18 cellular contexts compared by ENCODE assay signal in genomic region chr1:18009061-18009728, GRCh38.
"Had no signal": no experiment of that assay in that cellular context is flagged by ENCODE, and none has a peak within 500 bp of the region (broad histone marks: within the 10 kb centered on the region; RNA-seq: fewer than 3 reads in every experiment).

No MANE protein-coding gene starts in this region.

- H3K27ac ChIP-seq: colonic mucosa, prostate gland, tibial nerve, vagina, WERI-Rb-1 had no signal

- H3K4me1 ChIP-seq: colonic mucosa, prostate gland, tibial nerve, vagina had no signal

- H3K9me3 ChIP-seq: colonic mucosa, prostate gland, tibial nerve, vagina had no signal

- H3K27ac Mint-ChIP-seq: activated CD4-positive, alpha-beta memory T cell treated with anti-CD3 and anti-CD28 coated beads, Interleukin-2, amount 10 ng/mL, durations not matched to agents 7 days and 5 days; nephron progenitor cell had no signal

- H3K9me3 Mint-ChIP-seq: activated CD4-positive, alpha-beta memory T cell treated with anti-CD3 and anti-CD28 coated beads, Interleukin-2, amount 10 ng/mL, durations not matched to agents 7 days and 5 days; activated T-cell treated with anti-CD3 and anti-CD28 coated beads, Interleukin-2, amount 50 U/mL, for 4 hours; nephron progenitor cell had no signal

- H3K4me3 ChIP-seq: colonic mucosa, prostate gland, tibial nerve, vagina had no signal

- ATAC-seq: activated T-cell treated with anti-CD3 and anti-CD28 coated beads, Interleukin-2, amount 50 U/mL, for 4 hours; esophagus mucosa; left lobe of liver; right cardiac atrium had no signal

- FAIRE-seq: keratinocyte, small intestine had no signal

- DNase-seq: activated CD4-positive, alpha-beta memory T cell treated with anti-CD3 and anti-CD28 coated beads, Interleukin-2, amount 10 ng/mL, durations not matched to agents 7 days and 5 days; activated CD4-positive, alpha-beta T cell treated with anti-CD3 and anti-CD28 coated beads for 4 hours; activated effector memory CD4-positive, alpha-beta T cell treated with Interleukin-2 at 50 U/mL for 16 hours; activated naive CD4-positive, alpha-beta T cell treated with anti-CD3 and anti-CD28 coated beads, Interleukin-2, amount 50 U/mL, for 16 hours; activated T-cell treated with anti-CD3 and anti-CD28 coated beads, Interleukin-2, amount 50 U/mL, for 4 hours; colonic mucosa; nephron progenitor cell; right cardiac atrium; small intestine; stimulated activated CD4-positive, alpha-beta T cell treated with anti-CD3 and anti-CD28 coated beads, Interleukin-4, amount 100 ng/mL, for 24 hours; stimulated activated naive CD4-positive, alpha-beta T cell treated with Interleukin-2 at 50 U/mL for 16 hours; WERI-Rb-1 had no signal

- H3K27me3 ChIP-seq: colonic mucosa, vagina had no signal

- H3K36me3 ChIP-seq: colonic mucosa, prostate gland, tibial nerve, vagina, WERI-Rb-1 had no signal

- H3K4me3 Mint-ChIP-seq: activated CD4-positive, alpha-beta memory T cell treated with anti-CD3 and anti-CD28 coated beads, Interleukin-2, amount 10 ng/mL, durations not matched to agents 7 days and 5 days; activated T-cell treated with anti-CD3 and anti-CD28 coated beads, Interleukin-2, amount 50 U/mL, for 4 hours; nephron progenitor cell had no signal

- H3K4me1 Mint-ChIP-seq: activated CD4-positive, alpha-beta memory T cell treated with anti-CD3 and anti-CD28 coated beads, Interleukin-2, amount 10 ng/mL, durations not matched to agents 7 days and 5 days; nephron progenitor cell had no signal

- H3K27me3 Mint-ChIP-seq: activated CD4-positive, alpha-beta memory T cell treated with anti-CD3 and anti-CD28 coated beads, Interleukin-2, amount 10 ng/mL, durations not matched to agents 7 days and 5 days had no signal
